8 cellular contexts compared by ENCODE assay signal in genomic region chr20:2101057-2101934, GRCh38. TPM values are rescaled to one million over a fixed set of nuclear protein-coding genes. Genes with fewer than 3 reads are reported as not detected.
A peak's percentile ranks its signal among the peaks of the same experiment; 100 is the strongest.
DNase-seq lines count a peak whose midpoint lies in the region; TF ChIP-seq lines count a peak whose summit lies in the region.

Gene STK35 (plus strand): TSS chr20:2101827. CDS start chr20:2101882, 55 bp downstream.

- H3K9me3 ChIP-seq in SJSA1 (replicated peaks) (peaks cover 3% of the 10 kb centered on the region; the same call in 1 of the 2 replicates), iPS-18a (ENCODE audit: control insufficient read depth, low read depth, low read length) (no peaks in the 10 kb centered on the region), spleen (no peaks in the 10 kb centered on the region)

- no peak for TF ChIP-seq CTCF in astrocyte of the cerebellum (IDR thresholded peaks at IDR 0.05; ENCODE audit: low read depth, low read length, missing control alignments)
- no peak for TF ChIP-seq CTCF in spleen (IDR thresholded peaks at IDR 0.05 in 8 of 11, conservative IDR thresholded peaks at IDR 0.05 in 3 of 11)

- no peak for TF ChIP-seq POLR2A in spleen (IDR thresholded peaks at IDR 0.05)

- in situ Hi-C loops in astrocyte of the cerebellum (cut with HindIII; ENCODE audit: low sequenced_read_pairs): no loop called here

- DNase-seq in GOT3 (lab: John Stamatoyannopoulos, UW) (peak; percentile 66), KG1 (lab: John Stamatoyannopoulos, UW) (peak; percentile 86), SJSA1 (ENCODE audit: low read depth in 1 of 2, low spot score in 2 of 2) (peak in 1 of 2 experiments; percentile 79), astrocyte of the cerebellum (ENCODE audit: low read depth) (no peak), spleen (no peak), NOMO-1 (lab: John Stamatoyannopoulos, UW; ENCODE audit: unreplicated experiment in 2 of 2) (no peak)

- H3K9ac ChIP-seq in iPS-18a (ENCODE audit: low read length): peak within 1 kb of the TSS; percentile 95

- 0 out of 2 replicates have a peak, but pooled peaks cover 6% of the 10 kb centered on the region for H3K27me3 ChIP-seq in SJSA1 (replicated peaks)
- no peaks in the 10 kb centered on the region for H3K27me3 ChIP-seq in iPS-18a (ENCODE audit: control insufficient read depth, insufficient read depth, low read length)
- H3K27me3 ChIP-seq in spleen (replicated peaks in 1 of 7): no peaks in the 10 kb centered on the region

- H3K4me3 ChIP-seq in GM08714 (ENCODE audit: low read length): peak within 1 kb of the TSS; percentile 79
- H3K4me3 ChIP-seq in SJSA1: peak within 1 kb of the TSS; percentile 91
- H3K4me3 ChIP-seq in astrocyte of the cerebellum (ENCODE audit: low read depth, low read length): peak within 1 kb of the TSS; percentile 93
- peak within 1 kb of the TSS; percentile 88 for H3K4me3 ChIP-seq in iPS-18a (ENCODE audit: low read length)
- peak within 1 kb of the TSS; percentile 80 to 97 (median 94) for H3K4me3 ChIP-seq in spleen

- H3K36me3 ChIP-seq in SJSA1 (peaks cover 32% of the 10 kb centered on the region), iPS-18a (ENCODE audit: control insufficient read depth, low read depth, low read length) (peaks cover 9% of the 10 kb centered on the region), spleen (peaks cover 0 to 7% (median 0%) of the 10 kb centered on the region in 6 donors)

- WGBS in spleen, 5 donors: 2 to 3% (median 2%) methylated on average over 20 to 40 of the region's 40 CpGs

- intact Hi-C loops in spleen (cut with DNase I; ENCODE audit: low total_unique reads): no loop called here

- H3K27ac ChIP-seq in SJSA1: peak within 1 kb of the TSS; percentile 99
- peak within 1 kb of the TSS; percentile 98 for H3K27ac ChIP-seq in iPS-18a (ENCODE audit: low read length)
- peak within 1 kb of the TSS; percentile 97 to 100 (median 99) for H3K27ac ChIP-seq in spleen

- H3K4me1 ChIP-seq in SJSA1 (replicated peaks) (peaks cover 19% of the 10 kb centered on the region), iPS-18a (ENCODE audit: control insufficient read depth, low read depth, low read length) (peaks cover 24% of the 10 kb centered on the region), spleen (peaks cover 26 to 48% (median 42%) of the 10 kb centered on the region in 6 donors)

RNA-seq across cellular contexts. Expression of gene STK35, which starts in this region (rescaled TPM):
- total RNA-seq in SJSA1 (2014; rRNA removed; shearing (Covaris generic)): 15.0 and 22.1 TPM in 2 replicates
- 10 to 100 TPM; 12.1 to 25.4 (median 16.7) TPM for total RNA-seq in spleen
- 1 to 10 TPM; 1.8 to 4.7 (median 2.2) TPM for polyA plus RNA-seq in spleen

Comparison
In these comparisons a context has a peak if more than half of its experiments do, and no peak if none do; other contexts are left out.
1. DNase-seq: peak in GOT3 (single experiment) and KG1 (single experiment); none in astrocyte of the cerebellum (single experiment), spleen (single experiment) and NOMO-1 (0 of 2).
2. Peak in every context shown above with its lines, with median percentiles within 50 percentile points of each other: H3K4me3 ChIP-seq and H3K27ac ChIP-seq.